In genomic region chr3:27667751-27668150, GRCh38 we compare ENCODE assay signal across 2 cellular contexts.
TF ChIP-seq lines count a peak whose summit lies in the region.

No MANE protein-coding gene starts in this region.

TF ChIP-seq in GM23338, 12 proteins besides CTCF, POLR2A, EP300 and RAD21:
- TF ChIP-seq ZNF331 (CRISPR knock-in tag; IDR thresholded peaks at IDR 0.05; ENCODE audit: low read depth) = no peak
- no peak for TF ChIP-seq EZH2 (IDR thresholded peaks at IDR 0.05; ENCODE audit: low read depth, unreplicated experiment)
- TF ChIP-seq, protein P1, sequence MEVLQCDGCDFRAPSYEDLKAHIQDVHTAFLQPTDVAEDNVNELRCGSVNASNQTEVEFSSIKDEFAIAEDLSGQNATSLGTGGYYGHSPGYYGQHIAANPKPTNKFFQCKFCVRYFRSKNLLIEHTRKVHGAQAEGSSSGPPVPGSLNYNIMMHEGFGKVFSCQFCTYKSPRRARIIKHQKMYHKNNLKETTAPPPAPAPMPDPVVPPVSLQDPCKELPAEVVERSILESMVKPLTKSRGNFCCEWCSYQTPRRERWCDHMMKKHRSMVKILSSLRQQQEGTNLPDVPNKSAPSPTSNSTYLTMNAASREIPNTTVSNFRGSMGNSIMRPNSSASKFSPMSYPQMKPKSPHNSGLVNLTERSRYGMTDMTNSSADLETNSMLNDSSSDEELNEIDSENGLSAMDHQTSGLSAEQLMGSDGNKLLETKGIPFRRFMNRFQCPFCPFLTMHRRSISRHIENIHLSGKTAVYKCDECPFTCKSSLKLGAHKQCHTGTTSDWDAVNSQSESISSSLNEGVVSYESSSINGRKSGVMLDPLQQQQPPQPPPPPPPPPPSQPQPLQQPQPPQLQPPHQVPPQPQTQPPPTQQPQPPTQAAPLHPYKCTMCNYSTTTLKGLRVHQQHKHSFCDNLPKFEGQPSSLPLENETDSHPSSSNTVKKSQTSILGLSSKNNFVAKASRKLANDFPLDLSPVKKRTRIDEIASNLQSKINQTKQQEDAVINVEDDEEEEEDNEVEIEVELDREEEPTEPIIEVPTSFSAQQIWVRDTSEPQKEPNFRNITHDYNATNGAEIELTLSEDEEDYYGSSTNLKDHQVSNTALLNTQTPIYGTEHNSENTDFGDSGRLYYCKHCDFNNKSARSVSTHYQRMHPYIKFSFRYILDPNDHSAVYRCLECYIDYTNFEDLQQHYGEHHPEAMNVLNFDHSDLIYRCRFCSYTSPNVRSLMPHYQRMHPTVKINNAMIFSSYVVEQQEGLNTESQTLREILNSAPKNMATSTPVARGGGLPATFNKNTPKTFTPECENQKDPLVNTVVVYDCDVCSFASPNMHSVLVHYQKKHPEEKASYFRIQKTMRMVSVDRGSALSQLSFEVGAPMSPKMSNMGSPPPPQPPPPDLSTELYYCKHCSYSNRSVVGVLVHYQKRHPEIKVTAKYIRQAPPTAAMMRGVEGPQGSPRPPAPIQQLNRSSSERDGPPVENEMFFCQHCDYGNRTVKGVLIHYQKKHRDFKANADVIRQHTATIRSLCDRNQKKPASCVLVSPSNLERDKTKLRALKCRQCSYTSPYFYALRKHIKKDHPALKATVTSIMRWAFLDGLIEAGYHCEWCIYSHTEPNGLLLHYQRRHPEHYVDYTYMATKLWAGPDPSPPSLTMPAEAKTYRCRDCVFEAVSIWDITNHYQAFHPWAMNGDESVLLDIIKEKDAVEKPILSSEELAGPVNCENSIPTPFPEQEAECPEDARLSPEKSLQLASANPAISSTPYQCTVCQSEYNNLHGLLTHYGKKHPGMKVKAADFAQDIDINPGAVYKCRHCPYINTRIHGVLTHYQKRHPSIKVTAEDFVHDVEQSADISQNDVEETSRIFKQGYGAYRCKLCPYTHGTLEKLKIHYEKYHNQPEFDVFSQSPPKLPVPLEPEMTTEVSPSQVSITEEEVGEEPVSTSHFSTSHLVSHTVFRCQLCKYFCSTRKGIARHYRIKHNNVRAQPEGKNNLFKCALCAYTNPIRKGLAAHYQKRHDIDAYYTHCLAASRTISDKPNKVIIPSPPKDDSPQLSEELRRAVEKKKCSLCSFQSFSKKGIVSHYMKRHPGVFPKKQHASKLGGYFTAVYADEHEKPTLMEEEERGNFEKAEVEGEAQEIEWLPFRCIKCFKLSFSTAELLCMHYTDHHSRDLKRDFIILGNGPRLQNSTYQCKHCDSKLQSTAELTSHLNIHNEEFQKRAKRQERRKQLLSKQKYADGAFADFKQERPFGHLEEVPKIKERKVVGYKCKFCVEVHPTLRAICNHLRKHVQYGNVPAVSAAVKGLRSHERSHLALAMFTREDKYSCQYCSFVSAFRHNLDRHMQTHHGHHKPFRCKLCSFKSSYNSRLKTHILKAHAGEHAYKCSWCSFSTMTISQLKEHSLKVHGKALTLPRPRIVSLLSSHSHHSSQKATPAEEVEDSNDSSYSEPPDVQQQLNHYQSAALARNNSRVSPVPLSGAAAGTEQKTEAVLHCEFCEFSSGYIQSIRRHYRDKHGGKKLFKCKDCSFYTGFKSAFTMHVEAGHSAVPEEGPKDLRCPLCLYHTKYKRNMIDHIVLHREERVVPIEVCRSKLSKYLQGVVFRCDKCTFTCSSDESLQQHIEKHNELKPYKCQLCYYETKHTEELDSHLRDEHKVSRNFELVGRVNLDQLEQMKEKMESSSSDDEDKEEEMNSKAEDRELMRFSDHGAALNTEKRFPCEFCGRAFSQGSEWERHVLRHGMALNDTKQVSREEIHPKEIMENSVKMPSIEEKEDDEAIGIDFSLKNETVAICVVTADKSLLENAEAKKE (CRISPR knock-in tag; IDR thresholded peaks at IDR 0.05) = no peak
- TF ChIP-seq, protein P2, sequence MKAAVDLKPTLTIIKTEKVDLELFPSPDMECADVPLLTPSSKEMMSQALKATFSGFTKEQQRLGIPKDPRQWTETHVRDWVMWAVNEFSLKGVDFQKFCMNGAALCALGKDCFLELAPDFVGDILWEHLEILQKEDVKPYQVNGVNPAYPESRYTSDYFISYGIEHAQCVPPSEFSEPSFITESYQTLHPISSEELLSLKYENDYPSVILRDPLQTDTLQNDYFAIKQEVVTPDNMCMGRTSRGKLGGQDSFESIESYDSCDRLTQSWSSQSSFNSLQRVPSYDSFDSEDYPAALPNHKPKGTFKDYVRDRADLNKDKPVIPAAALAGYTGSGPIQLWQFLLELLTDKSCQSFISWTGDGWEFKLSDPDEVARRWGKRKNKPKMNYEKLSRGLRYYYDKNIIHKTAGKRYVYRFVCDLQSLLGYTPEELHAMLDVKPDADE (IDR thresholded peaks at IDR 0.05) = no peak
- TF ChIP-seq STAT1 (IDR thresholded peaks at IDR 0.05; ENCODE audit: unreplicated experiment) = no peak
- TF ChIP-seq JUNB (IDR thresholded peaks at IDR 0.05; ENCODE audit: unreplicated experiment) = no peak
- TF ChIP-seq, protein P3, sequence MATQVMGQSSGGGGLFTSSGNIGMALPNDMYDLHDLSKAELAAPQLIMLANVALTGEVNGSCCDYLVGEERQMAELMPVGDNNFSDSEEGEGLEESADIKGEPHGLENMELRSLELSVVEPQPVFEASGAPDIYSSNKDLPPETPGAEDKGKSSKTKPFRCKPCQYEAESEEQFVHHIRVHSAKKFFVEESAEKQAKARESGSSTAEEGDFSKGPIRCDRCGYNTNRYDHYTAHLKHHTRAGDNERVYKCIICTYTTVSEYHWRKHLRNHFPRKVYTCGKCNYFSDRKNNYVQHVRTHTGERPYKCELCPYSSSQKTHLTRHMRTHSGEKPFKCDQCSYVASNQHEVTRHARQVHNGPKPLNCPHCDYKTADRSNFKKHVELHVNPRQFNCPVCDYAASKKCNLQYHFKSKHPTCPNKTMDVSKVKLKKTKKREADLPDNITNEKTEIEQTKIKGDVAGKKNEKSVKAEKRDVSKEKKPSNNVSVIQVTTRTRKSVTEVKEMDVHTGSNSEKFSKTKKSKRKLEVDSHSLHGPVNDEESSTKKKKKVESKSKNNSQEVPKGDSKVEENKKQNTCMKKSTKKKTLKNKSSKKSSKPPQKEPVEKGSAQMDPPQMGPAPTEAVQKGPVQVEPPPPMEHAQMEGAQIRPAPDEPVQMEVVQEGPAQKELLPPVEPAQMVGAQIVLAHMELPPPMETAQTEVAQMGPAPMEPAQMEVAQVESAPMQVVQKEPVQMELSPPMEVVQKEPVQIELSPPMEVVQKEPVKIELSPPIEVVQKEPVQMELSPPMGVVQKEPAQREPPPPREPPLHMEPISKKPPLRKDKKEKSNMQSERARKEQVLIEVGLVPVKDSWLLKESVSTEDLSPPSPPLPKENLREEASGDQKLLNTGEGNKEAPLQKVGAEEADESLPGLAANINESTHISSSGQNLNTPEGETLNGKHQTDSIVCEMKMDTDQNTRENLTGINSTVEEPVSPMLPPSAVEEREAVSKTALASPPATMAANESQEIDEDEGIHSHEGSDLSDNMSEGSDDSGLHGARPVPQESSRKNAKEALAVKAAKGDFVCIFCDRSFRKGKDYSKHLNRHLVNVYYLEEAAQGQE (IDR thresholded peaks at IDR 0.05; ENCODE audit: unreplicated experiment) = no peak
- TF ChIP-seq CREB1 (CRISPR knock-in tag; IDR thresholded peaks at IDR 0.05; ENCODE audit: low read depth) = no peak
- TF ChIP-seq ZNF114 (CRISPR knock-in tag; IDR thresholded peaks at IDR 0.05) = no peak
- TF ChIP-seq POLR2AphosphoS5 (IDR thresholded peaks at IDR 0.05; ENCODE audit: low read depth) = no peak
- TF ChIP-seq NANOG (IDR thresholded peaks at IDR 0.05; ENCODE audit: borderline replicate concordance) = no peak
- TF ChIP-seq EZH2phosphoT487 (IDR thresholded peaks at IDR 0.05; ENCODE audit: unreplicated experiment) = no peak

TF ChIP-seq in endothelial cell of umbilical vein, 7 proteins besides CTCF, POLR2A, EP300 and RAD21:
- TF ChIP-seq GATA2 (IDR thresholded peaks at IDR 0.05; ENCODE audit: insufficient read depth, insufficient read length, low read depth, low read length) (no peak), EZH2 (IDR thresholded peaks at IDR 0.05; ENCODE audit: borderline replicate concordance, low read depth, low read length, severe bottlenecking) (no peak), FOS (IDR thresholded peaks at IDR 0.05; ENCODE audit: borderline replicate concordance, insufficient read depth, low read length) (no peak), JUN (IDR thresholded peaks at IDR 0.05; ENCODE audit: borderline replicate concordance, insufficient read depth, insufficient read length, low read depth) (no peak), POLR2AphosphoS5 (IDR thresholded peaks at IDR 0.05; ENCODE audit: insufficient read depth, low read depth, low read length) (no peak), MYC (IDR thresholded peaks at IDR 0.05; ENCODE audit: low read depth, low read length) (no peak)
- TF ChIP-seq, protein P4, sequence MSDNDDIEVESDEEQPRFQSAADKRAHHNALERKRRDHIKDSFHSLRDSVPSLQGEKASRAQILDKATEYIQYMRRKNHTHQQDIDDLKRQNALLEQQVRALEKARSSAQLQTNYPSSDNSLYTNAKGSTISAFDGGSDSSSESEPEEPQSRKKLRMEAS (IDR thresholded peaks at IDR 0.05; ENCODE audit: insufficient read depth, insufficient read length) = no peak
